9 cellular contexts compared by ENCODE assay signal in genomic region chr18:46756559-46757201, GRCh38. TPM values are rescaled to one million over a fixed set of nuclear protein-coding genes. Genes with fewer than 3 reads are reported as not detected.
A peak's percentile ranks its signal among the peaks of the same experiment; 100 is the strongest.
DNase-seq lines count a peak whose midpoint lies in the region; FAIRE-seq and TF ChIP-seq lines count a peak whose summit lies in the region.
"Had no signal": no experiment of that assay in that cellular context is flagged by ENCODE, and none has a peak within 500 bp of the region (broad histone marks: within the 10 kb centered on the region; RNA-seq: fewer than 3 reads in every experiment).

Gene ST8SIA5 (minus strand): TSS chr18:46757053. CDS start chr18:46756508, 545 bp downstream.

- H3K27me3 ChIP-seq in mesendoderm (ENCODE audit: insufficient read depth, low read length, poor library complexity), result peaks cover 37% of the 10 kb centered on the region

- peak within 1 kb of the TSS; percentile 22 for H3K9ac ChIP-seq in mesendoderm (ENCODE audit: low read length)
- H3K9ac ChIP-seq: KMS-11 had no signal

- no peak within 1 kb of the TSS for H3K18ac ChIP-seq in mesendoderm (ENCODE audit: low read length)

- H4K5ac ChIP-seq in mesendoderm (ENCODE audit: low read length), result no peak within 1 kb of the TSS

- H2AK5ac ChIP-seq in mesendoderm (ENCODE audit: low read length), result no peak within 1 kb of the TSS

- no peak within 1 kb of the TSS for H4K8ac ChIP-seq in mesendoderm (ENCODE audit: low read depth, low read length)

- WGBS in mesendoderm (ENCODE audit: extremely low coverage, insufficient coverage, low lambda C conversion rate), result no CpG with 5 or more reads among the region's 74 CpGs

- DNase-seq in GM12864 (ENCODE audit: low read depth) (no peak), NCI-H1417 treated with DMSO at 0.1 percent for 48 hours (lab: John Stamatoyannopoulos, UW) (peak; percentile 44), astrocyte of the spinal cord (ENCODE audit: low read depth, low spot score) (no peak), mesendoderm (peak; percentile 53), NCI-H526 treated with DMSO at 0.1 percent for 48 hours (lab: John Stamatoyannopoulos, UW) (no peak), HTR-8/SVneo (ENCODE audit: insufficient read length, low spot score) (no peak), RCC 7860 (ENCODE audit: low spot score) (no peak), Kasumi-1 (lab: John Stamatoyannopoulos, UW) (no peak)

- H3K4me3 ChIP-seq in GM12864 (ENCODE audit: low read depth, low read length), result peak within 1 kb of the TSS; percentile 51
- H3K4me3 ChIP-seq in astrocyte of the spinal cord (ENCODE audit: low read depth, low read length), result peak within 1 kb of the TSS; percentile 41
- peak within 1 kb of the TSS; percentile 25 for H3K4me3 ChIP-seq in mesendoderm (ENCODE audit: low read length)

- H3K4me2 ChIP-seq in mesendoderm (ENCODE audit: low read length), result peak within 1 kb of the TSS; percentile 81
- H3K4me2 ChIP-seq: KMS-11 had no signal

- no peak within 1 kb of the TSS for H2BK120ac ChIP-seq in mesendoderm (ENCODE audit: low read depth, low read length)

- H3K79me1 ChIP-seq in mesendoderm (ENCODE audit: low read length), result no peaks in the 10 kb centered on the region

- no peak within 1 kb of the TSS for H3K4ac ChIP-seq in mesendoderm (ENCODE audit: low read depth, low read length)

- H3K23ac ChIP-seq in mesendoderm (ENCODE audit: low read length), result peak within 1 kb of the TSS; percentile 29

- TF ChIP-seq CTCF in GM12864 (IDR thresholded peaks at IDR 0.05; ENCODE audit: low read depth, low read length, missing control alignments), result no peak
- no peak for TF ChIP-seq CTCF in astrocyte of the spinal cord (IDR thresholded peaks at IDR 0.05; ENCODE audit: low read depth, low read length)

- H2BK5ac ChIP-seq in mesendoderm (ENCODE audit: low read length), result no peak within 1 kb of the TSS

- H3K27ac ChIP-seq in mesendoderm (ENCODE audit: low read depth, low read length), result no peak within 1 kb of the TSS
- H3K27ac ChIP-seq: KMS-11 had no signal

- no peak within 1 kb of the TSS for H2BK15ac ChIP-seq in mesendoderm (replicated peaks; ENCODE audit: low read depth)

- no peaks in the 10 kb centered on the region for H3K4me1 ChIP-seq in mesendoderm (ENCODE audit: control insufficient read depth, low read depth, low read length)

- no peaks in the 10 kb centered on the region for H3K79me2 ChIP-seq in mesendoderm (ENCODE audit: control insufficient read depth, insufficient read depth, low read length)

- H3K56ac ChIP-seq in mesendoderm (ENCODE audit: low read length), result peak within 1 kb of the TSS; percentile 73

- no peak for FAIRE-seq in HTR-8/SVneo (lab: Jason Lieb, UNC)
- no peak for FAIRE-seq in RCC 7860 (lab: Jason Lieb, UNC)

- H3K36me3 ChIP-seq in mesendoderm (ENCODE audit: control insufficient read depth, insufficient read depth, low read length), result no peaks in the 10 kb centered on the region

- in situ Hi-C loops in astrocyte of the spinal cord (cut with HindIII; ENCODE audit: low sequenced_read_pairs), result no loop called here

RNA-seq across cellular contexts. Expression of gene ST8SIA5, which starts in this region (rescaled TPM):
- 0.34 TPM for polyA plus RNA-seq in mesendoderm (2013, experiment 1 of 2)
- 0.35 TPM for polyA plus RNA-seq in mesendoderm (2013, experiment 2 of 2)

Comparison
In these comparisons a context has a peak if more than half of its experiments do, and no peak if none do; other contexts are left out.
1. DNase-seq: peak in NCI-H1417 treated with DMSO at 0.1 percent for 48 hours (single experiment) and mesendoderm (single experiment); none in GM12864 (single experiment), astrocyte of the spinal cord (single experiment), NCI-H526 treated with DMSO at 0.1 percent for 48 hours (single experiment), HTR-8/SVneo (single experiment), RCC 7860 (single experiment) and Kasumi-1 (0 of 2).
2. Peak in every context shown above with its lines, with median percentiles within 50 percentile points of each other: H3K4me3 ChIP-seq.